In genomic region chr3:177783338-177783737, GRCh38 we compare ENCODE assay signal across 28 cellular contexts.
"Had no signal": no experiment of that assay in that cellular context is flagged by ENCODE, and none has a peak within 500 bp of the region (broad histone marks: within the 10 kb centered on the region; RNA-seq: fewer than 3 reads in every experiment).

No MANE protein-coding gene starts in this region.

- H3K27me3 Mint-ChIP-seq: activated B cell treated with CpG ODN at 0.5 μM for 24 hours; activated CD4-positive, alpha-beta T cell treated with anti-CD3 and anti-CD28 coated beads for 36 hours; activated naive CD8-positive, alpha-beta T cell treated with anti-CD3 and anti-CD28 coated beads, Interleukin-2, amount 10 ng/mL, durations not matched to agents 7 days and 5 days; natural killer cell treated with Interleukin-12 subunit alpha and Interleukin-12 subunit beta and Interleukin-15 and Interleukin-18, amount 100 ng/mL, for 72 hours; type B pancreatic cell had no signal

- H3K4me3 Mint-ChIP-seq: activated B cell treated with CpG ODN at 0.5 μM for 24 hours; activated CD4-positive, alpha-beta T cell treated with anti-CD3 and anti-CD28 coated beads for 36 hours; activated naive CD8-positive, alpha-beta T cell treated with anti-CD3 and anti-CD28 coated beads, Interleukin-2, amount 10 ng/mL, durations not matched to agents 7 days and 5 days; natural killer cell treated with Interleukin-12 subunit alpha and Interleukin-12 subunit beta and Interleukin-15 and Interleukin-18, amount 100 ng/mL, for 72 hours; T-helper 1 cell treated with Interleukin-12 subunit alpha and Interleukin-12 subunit beta and Interleukin-4 antibody, amounts not matched to agents 30 μg/mL and 1 μg/mL, for 36 hours; type B pancreatic cell had no signal

- H3K9me3 ChIP-seq: left lung, neutrophil, pancreas, testis, vagina had no signal

- H3K27ac Mint-ChIP-seq: activated B cell treated with CpG ODN at 0.5 μM for 24 hours; activated CD4-positive, alpha-beta T cell treated with anti-CD3 and anti-CD28 coated beads for 36 hours; activated naive CD8-positive, alpha-beta T cell treated with anti-CD3 and anti-CD28 coated beads, Interleukin-2, amount 10 ng/mL, durations not matched to agents 7 days and 5 days; natural killer cell treated with Interleukin-12 subunit alpha and Interleukin-12 subunit beta and Interleukin-15 and Interleukin-18, amount 100 ng/mL, for 72 hours; T-helper 1 cell treated with Interleukin-12 subunit alpha and Interleukin-12 subunit beta and Interleukin-4 antibody, amounts not matched to agents 30 μg/mL and 1 μg/mL, for 36 hours; type B pancreatic cell had no signal

- H3K36me3 ChIP-seq: left lung, neutrophil, pancreas, vagina had no signal

- H3K36me3 Mint-ChIP-seq: type B pancreatic cell had no signal

- H3K27me3 ChIP-seq: left lung, neutrophil, pancreas, testis, vagina had no signal

- H3K27ac ChIP-seq: epithelial cell of prostate, left lung, neutrophil, pancreas, testis, vagina had no signal

- ATAC-seq: activated CD4-positive, alpha-beta T cell treated with anti-CD3 and anti-CD28 coated beads for 36 hours; left lung; natural killer cell treated with Interleukin-12 subunit alpha and Interleukin-12 subunit beta and Interleukin-15 and Interleukin-18, amount 100 ng/mL, for 72 hours; pancreas; sciatic nerve had no signal

- H3K4me3 ChIP-seq: left lung, pancreas, smooth muscle cell, testis, vagina had no signal

- DNase-seq: activated B cell treated with CpG ODN at 0.5 μM for 24 hours; activated CD4-positive, alpha-beta T cell treated with anti-CD3 and anti-CD28 coated beads for 36 hours; activated CD4-positive, alpha-beta T cell treated with anti-CD3 and anti-CD28 coated beads, Interleukin-2, amount 50 U/mL, for 4 hours; activated CD8-positive, alpha-beta memory T cell treated with anti-CD3 and anti-CD28 coated beads, Interleukin-2, amount 50 U/mL, for 48 hours; activated naive CD4-positive, alpha-beta T cell treated with Interleukin-2 at 50 U/mL for 16 hours; activated naive CD8-positive, alpha-beta T cell treated with anti-CD3 and anti-CD28 coated beads, Interleukin-2, amount 10 ng/mL, durations not matched to agents 7 days and 5 days; activated T-cell treated with anti-CD3 and anti-CD28 coated beads, Interleukin-2, amount 50 U/mL, for 48 hours; amniotic stem cell; cerebellar nuclear complex; hippocampal formation; kidney glomerular epithelial cell; left lung; mammary epithelial cell; midbrain; pancreas; stimulated activated CD4-positive, alpha-beta T cell treated with anti-CD3 and anti-CD28 coated beads, Interleukin-15, amount 100 ng/mL, for 24 hours; stimulated activated CD4-positive, alpha-beta T cell treated with anti-CD3 and anti-CD28 coated beads, Interleukin-2, amount 100 ng/mL, for 48 hours; stimulated activated CD8-positive, alpha-beta memory T cell treated with anti-CD3 and anti-CD28 coated beads, Interleukin-4, amount 100 ng/mL, for 48 hours; stimulated activated naive CD4-positive, alpha-beta T cell; testis had no signal

- H3K4me1 ChIP-seq: pancreas had no signal

- H3K9me3 Mint-ChIP-seq: activated B cell treated with CpG ODN at 0.5 μM for 24 hours; activated naive CD8-positive, alpha-beta T cell treated with anti-CD3 and anti-CD28 coated beads, Interleukin-2, amount 10 ng/mL, durations not matched to agents 7 days and 5 days; T-helper 1 cell treated with Interleukin-12 subunit alpha and Interleukin-12 subunit beta and Interleukin-4 antibody, amounts not matched to agents 30 μg/mL and 1 μg/mL, for 36 hours; type B pancreatic cell had no signal
